Comparison of ENCODE assay signal across 10 cellular contexts in genomic region chr10:683448-684071, GRCh38. TPM values are rescaled to one million over a fixed set of nuclear protein-coding genes. Genes with fewer than 3 reads are reported as not detected.
DNase-seq lines count a peak whose midpoint lies in the region; ATAC-seq, FAIRE-seq and TF ChIP-seq lines count a peak whose summit lies in the region.
"Had no signal": no experiment of that assay in that cellular context is flagged by ENCODE, and none has a peak within 500 bp of the region (broad histone marks: within the 10 kb centered on the region; RNA-seq: fewer than 3 reads in every experiment).

No MANE protein-coding gene starts in this region.

- no peak for FAIRE-seq in H54 (lab: Jason Lieb, UNC)
- FAIRE-seq: GM12891 had no signal

- intact Hi-C loops in adrenal gland (cut with DNase I): loop anchor here (10.0 kb wide), 2 partner anchors 169 to 179 kb away; no protein-coding TSS in a partner anchor

- H3K4me3 ChIP-seq in adrenal gland (peak overlapping the region in 1 of 4 donors; percentile 41), subcutaneous abdominal adipose tissue (ENCODE audit: low read depth in 1 of 5, low read length in 5 of 5) (peak overlapping the region in 4 of 5 donors; percentile 4 to 44 (median 24))

- no peak for TF ChIP-seq CTCF in adrenal gland (IDR thresholded peaks at IDR 0.05)

- H3K4me1 ChIP-seq in adrenal gland (replicated peaks in 1 of 2) (peaks cover 7 to 31% of the 10 kb centered on the region in 2 donors), subcutaneous abdominal adipose tissue (ENCODE audit: control insufficient read depth in 5 of 5, insufficient read depth in 5 of 5, low read length in 5 of 5) (peaks cover 3 to 49% (median 33%) of the 10 kb centered on the region in 5 donors)

- H3K27me3 ChIP-seq in adrenal gland (no peaks in the 10 kb centered on the region), subcutaneous abdominal adipose tissue (ENCODE audit: control insufficient read depth in 5 of 5, insufficient read depth in 4 of 5, low read length in 5 of 5) (no peaks in the 10 kb centered on the region)

- DNase-seq in H54 (ENCODE audit: insufficient read length, low spot score) (peak; percentile 83), adrenal gland (peak; percentile 69 to 89 (median 86)), iris pigment epithelial cell (ENCODE audit: low read depth) (peak; percentile 76), HPDE6-E6E7 (ENCODE audit: extremely low spot score) (no peak)
- DNase-seq: heart left ventricle had no signal

- H3K36me3 ChIP-seq in adrenal gland (replicated peaks in 1 of 2) (no peaks in the 10 kb centered on the region), subcutaneous abdominal adipose tissue (ENCODE audit: control insufficient read depth in 5 of 5, insufficient read depth in 5 of 5, low read length in 5 of 5) (no peaks in the 10 kb centered on the region)
- H3K36me3 ChIP-seq: heart left ventricle had no signal

- 39 to 50% (median 42%) methylated on average over 23 of the region's 23 CpGs for WGBS in adrenal gland, 4 donors

- H3K27ac ChIP-seq in adrenal gland (peak overlapping the region in 4 of 5 donors; percentile 69 to 94 (median 83)), subcutaneous abdominal adipose tissue (ENCODE audit: low read depth, low read length) (peak overlapping the region; percentile 24)

- peak overlapping the region in 1 of 5 donors; percentile 5 for H3K9ac ChIP-seq in subcutaneous abdominal adipose tissue (ENCODE audit: low read length in 5 of 5)

- TF ChIP-seq POLR2A in H54 (IDR thresholded peaks at IDR 0.05; ENCODE audit: low read depth, low read length) (0 out of 2 replicates have a peak, but pooled peaks have one; percentile 17), adrenal gland (IDR thresholded peaks at IDR 0.05) (peak in 1 of 2 donors; percentile 88)

- ATAC-seq in GM19035 (IDR thresholded peaks at IDR 0.05; ENCODE audit: unreplicated experiment): no peak
- ATAC-seq in GM19351 (IDR thresholded peaks at IDR 0.05; ENCODE audit: unreplicated experiment): no peak
- ATAC-seq in GM21717 (IDR thresholded peaks at IDR 0.05; ENCODE audit: unreplicated experiment): no peak

- H3K9me3 ChIP-seq in adrenal gland (replicated peaks in 1 of 3) (no peaks in the 10 kb centered on the region), subcutaneous abdominal adipose tissue (ENCODE audit: control insufficient read depth in 5 of 5, low read length in 5 of 5) (no peaks in the 10 kb centered on the region)

RNA-seq across cellular contexts. Expression of gene DIP2C, which starts 5.9 kb away (rescaled TPM):
- 10 to 100 TPM; 13.8 to 23.9 (median 22.3) TPM for total RNA-seq in adrenal gland
- 10 to 100 TPM in 1 of 3 donors, 1 to 10 TPM in 2; 5.9 to 12.2 (median 8.9) TPM for polyA plus RNA-seq in adrenal gland
